In genomic region chr16:70725024-70725911, GRCh38 we compare ENCODE assay signal across 10 cellular contexts. TPM values are rescaled to one million over a fixed set of nuclear protein-coding genes. Genes with fewer than 3 reads are reported as not detected.
DNase-seq lines count a peak whose midpoint lies in the region; ATAC-seq lines count a peak whose summit lies in the region.
"Had no signal": no experiment of that assay in that cellular context is flagged by ENCODE, and none has a peak within 500 bp of the region (broad histone marks: within the 10 kb centered on the region; RNA-seq: fewer than 3 reads in every experiment).

No MANE protein-coding gene starts in this region.

- H3K36me3 ChIP-seq in urinary bladder (ENCODE audit: insufficient read depth), result no peaks in the 10 kb centered on the region

- H3K4me3 ChIP-seq in urinary bladder (ENCODE audit: low read depth, low read length), result no peak overlapping the region
- H3K4me3 ChIP-seq: GM23248 had no signal

- DNase-seq in caudate nucleus (lab: John Stamatoyannopoulos, UW) (peak in 31 of 61 donors; percentile 48 to 84 (median 63)), left ventricle myocardium superior (peak; percentile 64), occipital lobe (lab: John Stamatoyannopoulos, UW) (peak; percentile 28), ureter (ENCODE audit: low spot score) (no peak), 8988T (no peak)
- DNase-seq: activated T-cell treated with anti-CD3 and anti-CD28 coated beads for 4 hours, GM23248, T-helper 9 cell had no signal

- ATAC-seq in left ventricle myocardium superior, result peak; percentile 67
- no peak for ATAC-seq in HG03342 (IDR thresholded peaks at IDR 0.05; ENCODE audit: unreplicated experiment)

- no peaks in the 10 kb centered on the region for H3K4me1 ChIP-seq in urinary bladder (ENCODE audit: insufficient read depth)

- intact Hi-C loops in left ventricle myocardium superior (cut with micrococcal nuclease), result no loop called here

- WGBS in urinary bladder, result 60% methylated on average over 22 of the region's 22 CpGs

- H3K27ac ChIP-seq in caudate nucleus (ENCODE audit: low read depth, low read length) (peak overlapping the region; percentile 96), urinary bladder (ENCODE audit: low read depth) (peak overlapping the region; percentile 43)
- H3K27ac ChIP-seq: GM23248 had no signal

RNA-seq across cellular contexts. Expression of gene MTSS2, which starts 39.4 kb away (rescaled TPM):
- total RNA-seq in left ventricle myocardium superior, result 101 TPM
- 35.4 TPM for total RNA-seq in occipital lobe
- total RNA-seq in urinary bladder, result 29.3 TPM
- polyA plus RNA-seq in urinary bladder, result 82.0 TPM
- total RNA-seq in ureter, result 83.1 TPM

Comparison
In these comparisons a context has a peak if more than half of its experiments do, and no peak if none do; other contexts are left out.
1. DNase-seq: peak in caudate nucleus (31 of 61), left ventricle myocardium superior (single experiment) and occipital lobe (single experiment); none in ureter (single experiment) and 8988T (single experiment).